Comparison of ENCODE assay signal across 25 cellular contexts in genomic region chr13:59423708-59424355, GRCh38.
"Had no signal": no experiment of that assay in that cellular context is flagged by ENCODE, and none has a peak within 500 bp of the region (broad histone marks: within the 10 kb centered on the region; RNA-seq: fewer than 3 reads in every experiment).

No MANE protein-coding gene starts in this region.

- H3K79me2 ChIP-seq: parathyroid adenoma had no signal

- DNase-seq: cortex of kidney; effector memory CD8-positive, alpha-beta T cell; erythroblast; esophagus squamous epithelium; gastrocnemius medialis; head of caudate nucleus; kidney; naive B cell; right lobe of liver; stimulated activated CD4-positive, alpha-beta T cell treated with anti-CD3 and anti-CD28 coated beads, Interleukin-4, amount 100 ng/mL, for 4 hours; stimulated activated naive CD8-positive, alpha-beta T cell treated with anti-CD3 and anti-CD28 coated beads, Interleukin-15, Interleukin-2, amounts not matched to agents 100 U/mL and 50 U/mL, for 24 hours; substantia nigra; upper lobe of left lung had no signal

- H3K4me1 Mint-ChIP-seq: memory B cell; naive B cell; neural crest cell; stimulated activated memory B cell treated with anti-CD40 and anti-IgM and Interleukin-4, amounts not matched to agents 10 μg/mL and 1 μg/mL and 100 μg/mL, for 72 hours had no signal

- H3K9me3 ChIP-seq: esophagus squamous epithelium, gastrocnemius medialis, neutrophil, right lobe of liver, thoracic aorta, upper lobe of left lung had no signal

- H3K27me3 Mint-ChIP-seq: memory B cell; natural killer cell treated with Interleukin-12 subunit alpha and Interleukin-12 subunit beta and Interleukin-15 and Interleukin-18, amount 100 ng/mL, for 72 hours; progenitor cell of endocrine pancreas; stimulated activated memory B cell treated with anti-CD40 and anti-IgM and Interleukin-4, amounts not matched to agents 10 μg/mL and 1 μg/mL and 100 μg/mL, for 72 hours had no signal

- H3K36me3 ChIP-seq: esophagus squamous epithelium, gastrocnemius medialis, neutrophil, right lobe of liver, thoracic aorta, tibial nerve, upper lobe of left lung had no signal

- H3K4me1 ChIP-seq: esophagus squamous epithelium, gastrocnemius medialis, parathyroid adenoma, right lobe of liver, upper lobe of left lung had no signal

- H3K4me3 Mint-ChIP-seq: effector memory CD8-positive, alpha-beta T cell; memory B cell; naive B cell; natural killer cell treated with Interleukin-12 subunit alpha and Interleukin-12 subunit beta and Interleukin-15 and Interleukin-18, amount 100 ng/mL, for 72 hours; neural crest cell; stimulated activated memory B cell treated with anti-CD40 and anti-IgM and Interleukin-4, amounts not matched to agents 10 μg/mL and 1 μg/mL and 100 μg/mL, for 72 hours had no signal

- H3K4me2 ChIP-seq: smooth muscle cell had no signal

- H3K27ac Mint-ChIP-seq: effector memory CD8-positive, alpha-beta T cell; memory B cell; naive B cell; natural killer cell treated with Interleukin-12 subunit alpha and Interleukin-12 subunit beta and Interleukin-15 and Interleukin-18, amount 100 ng/mL, for 72 hours; progenitor cell of endocrine pancreas; stimulated activated memory B cell treated with anti-CD40 and anti-IgM and Interleukin-4, amounts not matched to agents 10 μg/mL and 1 μg/mL and 100 μg/mL, for 72 hours had no signal

- ATAC-seq: effector memory CD8-positive, alpha-beta T cell; gastrocnemius medialis; left lobe of liver; natural killer cell treated with Interleukin-12 subunit alpha and Interleukin-12 subunit beta and Interleukin-15 and Interleukin-18, amount 100 ng/mL, for 72 hours; right lobe of liver; stimulated activated memory B cell treated with anti-CD40 and anti-IgM and Interleukin-4, amounts not matched to agents 10 μg/mL and 1 μg/mL and 100 μg/mL, for 72 hours; stimulated activated naive CD8-positive, alpha-beta T cell treated with anti-CD3 and anti-CD28 coated beads, Interleukin-15, Interleukin-2, amounts not matched to agents 100 U/mL and 50 U/mL, for 24 hours had no signal

- H2AFZ ChIP-seq: parathyroid adenoma had no signal

- H3K9ac ChIP-seq: parathyroid adenoma had no signal

- H3K27me3 ChIP-seq: esophagus squamous epithelium, gastrocnemius medialis, neutrophil, right lobe of liver, tibial nerve, upper lobe of left lung had no signal

- H3K4me3 ChIP-seq: esophagus squamous epithelium, gastrocnemius medialis, lung, right lobe of liver, smooth muscle cell, thoracic aorta, tibial nerve, upper lobe of left lung had no signal

- H3K9me3 Mint-ChIP-seq: effector memory CD8-positive, alpha-beta T cell had no signal

- H3K27ac ChIP-seq: esophagus squamous epithelium, gastrocnemius medialis, neutrophil, parathyroid adenoma, right lobe of liver, thoracic aorta, tibial nerve, upper lobe of left lung had no signal

- H3K36me3 Mint-ChIP-seq: memory B cell; naive B cell; natural killer cell treated with Interleukin-12 subunit alpha and Interleukin-12 subunit beta and Interleukin-15 and Interleukin-18, amount 100 ng/mL, for 72 hours; stimulated activated memory B cell treated with anti-CD40 and anti-IgM and Interleukin-4, amounts not matched to agents 10 μg/mL and 1 μg/mL and 100 μg/mL, for 72 hours had no signal
